16 cellular contexts compared by ENCODE assay signal in genomic region chr12:542290-543113, GRCh38.
DNase-seq lines count a peak whose midpoint lies in the region; ATAC-seq and TF ChIP-seq lines count a peak whose summit lies in the region.
"Had no signal": no experiment of that assay in that cellular context is flagged by ENCODE, and none has a peak within 500 bp of the region (broad histone marks: within the 10 kb centered on the region; RNA-seq: fewer than 3 reads in every experiment).

No MANE protein-coding gene starts in this region.

- H3K27ac ChIP-seq in WERI-Rb-1 (peak overlapping the region; percentile 54), right cardiac atrium (ENCODE audit: low read length) (peak overlapping the region; percentile 46), stomach (peak overlapping the region; percentile 43 to 85 (median 58))
- H3K27ac ChIP-seq: upper lobe of left lung had no signal

- no TSS peak for BruUV-seq in MCF 10A (replicated peaks; lab: Mats Ljungman, UMichigan)

- no peaks in the 10 kb centered on the region for H3K36me3 Mint-ChIP-seq in MCF 10A (ENCODE audit: insufficient read depth, unreplicated experiment)
- H3K36me3 Mint-ChIP-seq: CD4-positive, CD25-positive, alpha-beta regulatory T cell had no signal

- H3K4me1 Mint-ChIP-seq in MCF 10A (ENCODE audit: insufficient read depth, unreplicated experiment): peaks cover 8% of the 10 kb centered on the region

- H3K4me1 ChIP-seq in right cardiac atrium (ENCODE audit: control insufficient read depth, insufficient read depth, low read length) (peaks cover 4% of the 10 kb centered on the region), stomach (peaks cover 36 to 68% (median 54%) of the 10 kb centered on the region in 4 donors)

- intact Hi-C loops in right cardiac atrium (cut with DNase I) (no loop called here), stomach (cut with DNase I; ENCODE audit: low total_unique reads) (no loop called here), MCF 10A (cut with micrococcal nuclease) (no loop called here)

- TF ChIP-seq CTCF in WERI-Rb-1 (IDR thresholded peaks at IDR 0.05; ENCODE audit: low read depth, low read length): no peak
- no peak for TF ChIP-seq CTCF in stomach (IDR thresholded peaks at IDR 0.05)
- TF ChIP-seq CTCF in MCF 10A (IDR thresholded peaks at IDR 0.05; ENCODE audit: unreplicated experiment): no peak

- no peak overlapping the region for H3K4me3 Mint-ChIP-seq in MCF 10A (ENCODE audit: unreplicated experiment)
- H3K4me3 Mint-ChIP-seq: CD4-positive, CD25-positive, alpha-beta regulatory T cell had no signal

- no peaks in the 10 kb centered on the region for H3K9me3 Mint-ChIP-seq in MCF 10A (ENCODE audit: unreplicated experiment)

- H3K9me3 ChIP-seq in WERI-Rb-1 (ENCODE audit: severe bottlenecking) (no peaks in the 10 kb centered on the region), right cardiac atrium (ENCODE audit: control insufficient read depth, low read length) (no peaks in the 10 kb centered on the region), stomach (no peaks in the 10 kb centered on the region)
- H3K9me3 ChIP-seq: upper lobe of left lung had no signal

- 42% methylated on average over 9 of the region's 9 CpGs for WGBS in right cardiac atrium
- WGBS in stomach, 5 donors: 47 to 65% (median 56%) methylated on average over 6 to 9 of the region's 9 CpGs

- no peak for TF ChIP-seq EP300 in stomach (IDR thresholded peaks at IDR 0.05)

- CTCF ChIA-PET in MCF 10A (lab: Yijun Ruan, JAX): interaction anchor here (0.6 to 4.0 kb wide), 5 partner anchors 11 to 99 kb away, joined by 3 to 63 read pairs (median 3); no protein-coding TSS in a partner anchor

- no peak for TF ChIP-seq POLR2A in stomach (IDR thresholded peaks at IDR 0.05)

- peak in 1 of 2 donors; percentile 9 for ATAC-seq in right cardiac atrium
- ATAC-seq: PC-3 had no signal

- no peak overlapping the region for H3K4me3 ChIP-seq in WERI-Rb-1 (ENCODE audit: low read depth, low read length)
- no peak overlapping the region for H3K4me3 ChIP-seq in right cardiac atrium (ENCODE audit: low read length)
- no peak overlapping the region for H3K4me3 ChIP-seq in stomach
- H3K4me3 ChIP-seq: upper lobe of left lung had no signal

- POLR2A ChIA-PET in MCF 10A (lab: Yijun Ruan, JAX): interaction anchor here (0.7 to 0.8 kb wide), 2 partner anchors 100 to 371 kb away, joined by 3 to 4 read pairs; no protein-coding TSS in a partner anchor

- H3K36me3 ChIP-seq in WERI-Rb-1: no peaks in the 10 kb centered on the region; the same call in 1 of the 2 replicates
- peaks cover 0 to 15% (median 3%) of the 10 kb centered on the region in 4 donors for H3K36me3 ChIP-seq in stomach
- H3K36me3 ChIP-seq: upper lobe of left lung had no signal

- H3K27me3 Mint-ChIP-seq in MCF 10A (ENCODE audit: insufficient read depth, unreplicated experiment): peaks cover 35% of the 10 kb centered on the region

- no peaks in the 10 kb centered on the region for H3K27me3 ChIP-seq in WERI-Rb-1 (ENCODE audit: insufficient read depth, low read depth, severe bottlenecking)
- H3K27me3 ChIP-seq in right cardiac atrium (ENCODE audit: control insufficient read depth, insufficient read depth): no peaks in the 10 kb centered on the region
- peaks cover 0 to 37% (median under 1%) of the 10 kb centered on the region in 3 donors for H3K27me3 ChIP-seq in stomach
- H3K27me3 ChIP-seq: upper lobe of left lung had no signal

- H3K27ac Mint-ChIP-seq in MCF 10A (ENCODE audit: low read depth, unreplicated experiment): no peak overlapping the region

- DNase-seq in NCI-H2107 treated with DMSO at 0.1 percent for 48 hours (lab: John Stamatoyannopoulos, UW; ENCODE audit: unreplicated experiment) (peak; percentile 60), NCI-H2107 (lab: John Stamatoyannopoulos, UW) (no peak), WERI-Rb-1 (peak; percentile 40), right cardiac atrium (no peak), stomach (no peak), HuH-7.5 (ENCODE audit: low spot score) (no peak), MCF 10A (ENCODE audit: unreplicated experiment) (no peak)
- no peak for DNase-seq in NK-92 treated with Interleukin-12 subunit alpha and Interleukin-12 subunit beta, amount 100 ng/mL, for 24 hours (lab: John Stamatoyannopoulos, UW)
- DNase-seq: activated naive CD4-positive, alpha-beta T cell treated with anti-CD3 and anti-CD28 coated beads, Interleukin-2, amount 50 U/mL, for 16 hours; caudate nucleus; CD4-positive, CD25-positive, alpha-beta regulatory T cell; GF-D8; MV-4-11; stimulated activated CD8-positive, alpha-beta memory T cell treated with anti-CD3 and anti-CD28 coated beads, Interleukin-4, amount 100 ng/mL, for 48 hours; upper lobe of left lung had no signal

Comparison
In these comparisons a context has a peak if more than half of its experiments do, and no peak if none do; other contexts are left out.
1. DNase-seq: peak in NCI-H2107 treated with DMSO at 0.1 percent for 48 hours (single experiment) and WERI-Rb-1 (single experiment); none in NCI-H2107 (single experiment), right cardiac atrium (0 of 3), stomach (single experiment), NK-92 treated with Interleukin-12 subunit alpha and Interleukin-12 subunit beta, amount 100 ng/mL, for 24 hours (single experiment), HuH-7.5 (single experiment) and MCF 10A (single experiment).
2. Peak in every context shown above with its lines, with median percentiles within 50 percentile points of each other: H3K27ac ChIP-seq.